Comparison of ENCODE assay signal across 8 cellular contexts in the genomic region with DNA sequence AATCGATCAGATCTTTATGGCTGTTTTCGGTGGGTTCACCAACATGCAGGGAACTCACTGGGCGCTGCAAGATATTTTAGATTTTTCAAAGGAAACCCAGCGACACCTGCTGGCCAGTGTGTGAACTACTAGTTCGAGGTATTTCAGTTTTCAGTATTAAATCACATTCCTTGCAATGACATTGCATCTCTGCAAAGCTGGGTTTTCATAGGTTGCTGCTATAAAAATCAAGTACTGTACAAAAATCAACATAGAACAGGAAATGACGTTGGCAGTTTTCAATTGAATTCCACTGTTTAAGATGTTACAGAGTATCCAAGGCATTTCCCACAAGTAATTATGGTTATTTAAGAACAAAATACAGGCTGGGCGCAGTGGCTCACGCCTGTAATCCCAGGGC. TPM values are rescaled to one million over a fixed set of nuclear protein-coding genes. Genes with fewer than 3 reads are reported as not detected.
DNase-seq lines count a peak whose midpoint lies in the region; ATAC-seq and TF ChIP-seq lines count a peak whose summit lies in the region.

No MANE protein-coding gene starts in this region.

- H3K9me2 ChIP-seq in GM23338 (ENCODE audit: insufficient read depth): no peaks in the 10 kb centered on the region

- DNase-seq in AG09319 (ENCODE audit: extremely low read depth, low read depth): peak; percentile 25
- DNase-seq in GM23338 (ENCODE audit: low spot score): peak; percentile 69
- peak; percentile 52 for DNase-seq in NOMO-1 treated with DMSO at 0.1 percent for 48 hours (lab: John Stamatoyannopoulos, UW; ENCODE audit: unreplicated experiment)
- peak; percentile 74 for DNase-seq in activated CD8-positive, alpha-beta memory T cell treated with anti-CD3 and anti-CD28 coated beads, Interleukin-2, amount 50 U/mL, for 4 hours
- peak; percentile 47 for DNase-seq in epidermal melanocyte (ENCODE audit: insufficient read length, low spot score)
- peak; percentile 28 to 67 (median 50) for DNase-seq in naive thymus-derived CD4-positive, alpha-beta T cell
- peak; percentile 49 for DNase-seq in stimulated activated naive CD4-positive, alpha-beta T cell treated with Interleukin-2 at 50 U/mL for 16 hours (lab: John Stamatoyannopoulos, UW)

- no peaks in the 10 kb centered on the region for H3K9me3 ChIP-seq in naive thymus-derived CD4-positive, alpha-beta T cell (ENCODE audit: control insufficient read depth in 2 of 3, low read length in 3 of 3)

- no peaks in the 10 kb centered on the region for H3K79me2 ChIP-seq in GM23338 (replicated peaks; ENCODE audit: insufficient read depth)

- H3K4me1 ChIP-seq in GM23338 (ENCODE audit: insufficient read depth): no peaks in the 10 kb centered on the region
- H3K4me1 ChIP-seq in naive thymus-derived CD4-positive, alpha-beta T cell (ENCODE audit: control insufficient read depth in 2 of 2, insufficient read depth in 2 of 2, low read length in 2 of 2): no peaks in the 10 kb centered on the region

- H3K27me3 ChIP-seq in GM23338 (ENCODE audit: insufficient read depth): no peaks in the 10 kb centered on the region
- H3K27me3 ChIP-seq in naive thymus-derived CD4-positive, alpha-beta T cell (ENCODE audit: control insufficient read depth in 2 of 2, insufficient read depth in 2 of 2, low read length in 2 of 2): no peaks in the 10 kb centered on the region

- no peak overlapping the region for H3K4me3 ChIP-seq in GM23338
- H3K4me3 ChIP-seq in naive thymus-derived CD4-positive, alpha-beta T cell (ENCODE audit: low read length): no peak overlapping the region

- H3K27ac Mint-ChIP-seq in GM23338: peak overlapping the region; percentile 95
- H3K27ac Mint-ChIP-seq in naive thymus-derived CD4-positive, alpha-beta T cell: peak overlapping the region in 1 of 9 donors; percentile 74

- no peaks in the 10 kb centered on the region for H3K4me1 Mint-ChIP-seq in GM23338
- H3K4me1 Mint-ChIP-seq in naive thymus-derived CD4-positive, alpha-beta T cell: peaks cover 0 to 13% (median 2%) of the 10 kb centered on the region in 7 donors

- peak; percentile 74 for ATAC-seq in GM23338
- ATAC-seq in naive thymus-derived CD4-positive, alpha-beta T cell: peak; percentile 75
- no peak for ATAC-seq in GM21423 (IDR thresholded peaks at IDR 0.05; ENCODE audit: unreplicated experiment)

- H3K36me3 ChIP-seq in GM23338 (ENCODE audit: insufficient read depth): peaks cover 34% of the 10 kb centered on the region
- H3K36me3 ChIP-seq in naive thymus-derived CD4-positive, alpha-beta T cell (ENCODE audit: control insufficient read depth in 2 of 3, insufficient read depth in 3 of 3, low read length in 3 of 3): peaks cover 0 to 54% (median 0%) of the 10 kb centered on the region in 3 experiments

- no peak overlapping the region for H3K4me2 ChIP-seq in GM23338

- intact Hi-C loops in naive thymus-derived CD4-positive, alpha-beta T cell (cut with micrococcal nuclease): loop anchor here (1.0 kb wide), 3 partner anchors 45 to 189 kb away; no protein-coding TSS in a partner anchor

- TF ChIP-seq CTCF in AG09319 (IDR thresholded peaks at IDR 0.05; ENCODE audit: low read depth, low read length) (peak; percentile 70), GM23338 (conservative IDR thresholded peaks at IDR 0.05; ENCODE audit: low read depth in 2 of 2) (peak; percentile 74 to 91)

- H3K27me3 Mint-ChIP-seq in GM23338 (ENCODE audit: insufficient read depth, low read depth, poor library complexity): peaks cover 7% of the 10 kb centered on the region
- H3K27me3 Mint-ChIP-seq in naive thymus-derived CD4-positive, alpha-beta T cell: no peaks in the 10 kb centered on the region

- CTCF ChIA-PET in naive thymus-derived CD4-positive, alpha-beta T cell (lab: Charles Lee): interaction anchor here (0.6 to 1.0 kb wide), 5 partner anchors 33 to 189 kb away, joined by 3 to 7 read pairs (median 4); no protein-coding TSS in a partner anchor

- H3K9me3 Mint-ChIP-seq in GM23338: no peaks in the 10 kb centered on the region
- H3K9me3 Mint-ChIP-seq in naive thymus-derived CD4-positive, alpha-beta T cell: no peaks in the 10 kb centered on the region

- peak overlapping the region; percentile 0; the same call in 1 of the 2 replicates for H3K27ac ChIP-seq in GM23338 (ENCODE audit: low read depth)
- no peak overlapping the region for H3K27ac ChIP-seq in naive thymus-derived CD4-positive, alpha-beta T cell (ENCODE audit: low read depth, low read length)

- H3F3A ChIP-seq in GM23338 (replicated peaks; ENCODE audit: low read depth): no peaks in the 10 kb centered on the region

- H3K36me3 Mint-ChIP-seq in GM23338 (ENCODE audit: low read depth): peaks cover 70% of the 10 kb centered on the region
- H3K36me3 Mint-ChIP-seq in naive thymus-derived CD4-positive, alpha-beta T cell: peaks cover 5 to 35% (median 13%) of the 10 kb centered on the region in 5 donors

- POLR2A ChIA-PET in naive thymus-derived CD4-positive, alpha-beta T cell (lab: Charles Lee): interaction anchor here (0.6 kb wide), 1 partner anchor 1905 kb away, joined by 3 read pairs; no protein-coding TSS in a partner anchor

- H2AFZ ChIP-seq in GM23338: no peak overlapping the region

- no peak overlapping the region for H3K4me3 Mint-ChIP-seq in GM23338
- H3K4me3 Mint-ChIP-seq in naive thymus-derived CD4-positive, alpha-beta T cell: no peak overlapping the region

- H4K20me1 ChIP-seq in GM23338 (replicated peaks; ENCODE audit: insufficient read depth): peaks cover 6% of the 10 kb centered on the region

RNA-seq across cellular contexts. Expression of a gene that starts 17.6 kb away (rescaled TPM):
- 75.0 and 79.3 TPM in 2 replicates for total RNA-seq in GM23338 (2014; rRNA removed; shearing (Covaris generic))
- 96.9 and 122 TPM in 2 replicates for polyA plus RNA-seq in GM23338 (2016; fragmentation: Nextera tagmentation; extraction: Ambion mirVana)
- 100 to 1,000 TPM in 4 of 5 experiments, 10 to 100 TPM in 1; 61.0 to 134 (median 122) TPM for total RNA-seq in naive thymus-derived CD4-positive, alpha-beta T cell
- polyA plus RNA-seq in naive thymus-derived CD4-positive, alpha-beta T cell: 10 to 100 TPM; 38.1 to 44.6 TPM

RNA-seq across cellular contexts. Expression of a gene that starts 17.9 kb away (rescaled TPM):
- total RNA-seq in GM23338 (2014; rRNA removed; shearing (Covaris generic)): 9.1 and 10.6 TPM in 2 replicates
- polyA plus RNA-seq in GM23338 (2016; fragmentation: Nextera tagmentation; extraction: Ambion mirVana): 2.9 and 4.2 TPM in 2 replicates
- total RNA-seq in naive thymus-derived CD4-positive, alpha-beta T cell: 10 to 100 TPM in 1 of 5 experiments, 1 to 10 TPM in 4; 5.0 to 11.6 (median 7.4) TPM
- polyA plus RNA-seq in naive thymus-derived CD4-positive, alpha-beta T cell: 1 to 10 TPM in 1 of 2 donors, under 1 TPM in 1; 0.82 to 1.0 TPM

RNA-seq across cellular contexts. Expression of a gene that starts 41.9 kb away (rescaled TPM):
- total RNA-seq in GM23338 (2014; rRNA removed; shearing (Covaris generic)): 2.0 and 3.4 TPM in 2 replicates
- 2.9 and 4.1 TPM in 2 replicates for polyA plus RNA-seq in GM23338 (2016; fragmentation: Nextera tagmentation; extraction: Ambion mirVana)
- 10 to 100 TPM in 2 of 5 experiments, 1 to 10 TPM in 3; 3.3 to 21.2 (median 9.1) TPM for total RNA-seq in naive thymus-derived CD4-positive, alpha-beta T cell
- 1 to 10 TPM; 1.2 to 2.3 TPM for polyA plus RNA-seq in naive thymus-derived CD4-positive, alpha-beta T cell
